Comparison of ENCODE assay signal across 8 cellular contexts in genomic region chr1:11059166-11059989, GRCh38. TPM values are rescaled to one million over a fixed set of nuclear protein-coding genes. Genes with fewer than 3 reads are reported as not detected.
DNase-seq lines count a peak whose midpoint lies in the region; ATAC-seq, FAIRE-seq and TF ChIP-seq lines count a peak whose summit lies in the region.

No MANE protein-coding gene starts in this region.

- TF ChIP-seq CTCF in Panc1 (IDR thresholded peaks at IDR 0.05) (no peak), dorsolateral prefrontal cortex (IDR thresholded peaks at IDR 0.05 in 54 of 56, conservative IDR thresholded peaks at IDR 0.05 in 2 of 56; ENCODE audit: low read depth in 1 of 56, partially characterized antibody in 56 of 56) (no peak), natural killer cell (IDR thresholded peaks at IDR 0.05) (no peak), D721Med (IDR thresholded peaks at IDR 0.05; ENCODE audit: insufficient read depth, missing control alignments) (no peak)

- CTCF ChIA-PET in Panc1 (lab: Charles Lee) = no interaction called here

- BruUV-seq in Panc1 (replicated peaks; lab: Mats Ljungman, UMichigan) = no TSS peak

- peaks cover 15% of the 10 kb centered on the region for H3K4me1 ChIP-seq in Panc1 (ENCODE audit: control insufficient read depth, insufficient read depth, low read length)

- H3K27me3 ChIP-seq in Panc1 (ENCODE audit: control insufficient read depth, insufficient read depth, low read length) (no peaks in the 10 kb centered on the region), dorsolateral prefrontal cortex (no peaks in the 10 kb centered on the region)

- no peak for FAIRE-seq in D721Med (lab: Jason Lieb, UNC)

- H3K4me3 Mint-ChIP-seq in natural killer cell = peak overlapping the region; percentile 91

- H3K36me3 Mint-ChIP-seq in natural killer cell = no peaks in the 10 kb centered on the region

- H3K27ac ChIP-seq in Panc1 (ENCODE audit: low read length) = peak overlapping the region; percentile 89
- peak overlapping the region in 23 of 59 donors; percentile 8 to 85 (median 44) for H3K27ac ChIP-seq in dorsolateral prefrontal cortex

- H3K4me3 ChIP-seq in Panc1 (ENCODE audit: low read depth in 2 of 2, low read length in 2 of 2) (peak overlapping the region; percentile 82 to 83), dorsolateral prefrontal cortex (peak overlapping the region; percentile 72 to 99 (median 91))

- H3K36me3 ChIP-seq in Panc1 (ENCODE audit: control insufficient read depth, insufficient read depth, low read length) = peaks cover 5% of the 10 kb centered on the region; the same call in 1 of the 2 replicates

- ATAC-seq in HG02588 (IDR thresholded peaks at IDR 0.05; ENCODE audit: unreplicated experiment) = peak; percentile 26
- peak; percentile 35 for ATAC-seq in Panc1
- peak in 1 of 3 donors; percentile 2 for ATAC-seq in natural killer cell

- peak overlapping the region; percentile 34 to 90 for H3K27ac Mint-ChIP-seq in natural killer cell

- no peaks in the 10 kb centered on the region for H3K9me3 ChIP-seq in Panc1 (ENCODE audit: control insufficient read depth, insufficient read depth, low read depth, low read length)

- DNase-seq in NCI-H146 (lab: John Stamatoyannopoulos, UW) (peak; percentile 38), NCI-H146 treated with DMSO at 0.1 percent for 48 hours (lab: John Stamatoyannopoulos, UW; ENCODE audit: unreplicated experiment) (no peak), Panc1 (ENCODE audit: low read depth, low spot score) (no peak), dorsolateral prefrontal cortex (no peak), natural killer cell (no peak), D721Med (ENCODE audit: insufficient read length, low spot score) (no peak), pons (ENCODE audit: low spot score) (no peak)

- in situ Hi-C loops in Panc1 (cut with HindIII; ENCODE audit: low pct_unique_long_range_greater_than_20kb, low sequenced_read_pairs) = no loop called here

- H3K9me3 Mint-ChIP-seq in natural killer cell = no peaks in the 10 kb centered on the region

- intact Hi-C loops in Panc1 (cut with micrococcal nuclease; ENCODE audit: unreplicated experiment) = no loop called here
- intact Hi-C loops in dorsolateral prefrontal cortex (cut with DNase I) = no loop called here
- intact Hi-C loops in natural killer cell (cut with micrococcal nuclease) = no loop called here

- peaks cover 30 to 41% of the 10 kb centered on the region in 2 donors for H3K4me1 Mint-ChIP-seq in natural killer cell

- POLR2A ChIA-PET in Panc1 (lab: Charles Lee) = interaction anchor here (0.6 kb wide), 1 partner anchor 120 kb away, joined by 4 read pairs; no protein-coding TSS in a partner anchor

- H3K27me3 Mint-ChIP-seq in natural killer cell (ENCODE audit: low read depth in 2 of 2) = no peaks in the 10 kb centered on the region

RNA-seq across cellular contexts. Expression of gene SRM, which starts 0.4 kb away (rescaled TPM):
- total RNA-seq in Panc1 (2021; ENCODE audit: unreplicated experiment) (249 TPM), dorsolateral prefrontal cortex (10 to 100 TPM; 32.9 to 80.2 (median 52.9) TPM), natural killer cell (10 to 100 TPM; 23.9 to 30.9 (median 29.2) TPM)
- 413 TPM for polyA plus RNA-seq in Panc1 (2012; ENCODE audit: insufficient read length)

RNA-seq across cellular contexts. Expression of gene MASP2, which starts 12.3 kb away (rescaled TPM):
- 0.41 TPM for total RNA-seq in Panc1 (2021; ENCODE audit: unreplicated experiment)
- polyA plus RNA-seq in Panc1 (2012; ENCODE audit: insufficient read length) = 0.88 TPM
- total RNA-seq in dorsolateral prefrontal cortex = 1 to 10 TPM in 5 of 120 experiments, under 1 TPM in 18, not detected in 97; 0.20 to 4.8 (median 0.59) TPM
- under 1 TPM in 2 of 3 donors, not detected in 1; 0.16 to 0.20 TPM for total RNA-seq in natural killer cell

RNA-seq across cellular contexts. Expression of gene EXOSC10, which starts 40.3 kb away (rescaled TPM):
- total RNA-seq in Panc1 (2021; ENCODE audit: unreplicated experiment) (93.1 TPM), dorsolateral prefrontal cortex (100 to 1,000 TPM in 4 of 120 experiments, 10 to 100 TPM in 116; 38.5 to 121 (median 79.0) TPM), natural killer cell (10 to 100 TPM; 85.2 to 97.2 (median 94.9) TPM)
- polyA plus RNA-seq in Panc1 (2012; ENCODE audit: insufficient read length) = 67.5 TPM

RNA-seq across cellular contexts. Expression of gene TARDBP, which starts 46.9 kb away (rescaled TPM):
- total RNA-seq in Panc1 (2021; ENCODE audit: unreplicated experiment) = 196 TPM
- 181 TPM for polyA plus RNA-seq in Panc1 (2012; ENCODE audit: insufficient read length)
- 100 to 1,000 TPM; 130 to 197 (median 159) TPM for total RNA-seq in dorsolateral prefrontal cortex
- 100 to 1,000 TPM; 148 to 171 (median 161) TPM for total RNA-seq in natural killer cell
